Comparison of ENCODE assay signal across 8 cellular contexts in genomic region chr6:151167034-151167433, GRCh38.
"Had no signal": no experiment of that assay in that cellular context is flagged by ENCODE, and none has a peak within 500 bp of the region (broad histone marks: within the 10 kb centered on the region; RNA-seq: fewer than 3 reads in every experiment).

No MANE protein-coding gene starts in this region.

- H3K4me1 ChIP-seq: HAP-1 had no signal

- H3K4me3 ChIP-seq: HAP-1 had no signal

- ATAC-seq: HCT116 had no signal

- H3K36me3 ChIP-seq: HAP-1 had no signal

- H3K9me3 Mint-ChIP-seq: HFFc6 had no signal

- H3K27ac ChIP-seq: HL-60 had no signal

- H3K27ac Mint-ChIP-seq: HFFc6 had no signal

- H3K4me3 Mint-ChIP-seq: HFFc6 had no signal

- DNase-seq: GOT3, H7, HFFc6, IMR-90, KBM-7 had no signal

- H3K9me3 ChIP-seq: HAP-1 had no signal
